In the genomic region with DNA sequence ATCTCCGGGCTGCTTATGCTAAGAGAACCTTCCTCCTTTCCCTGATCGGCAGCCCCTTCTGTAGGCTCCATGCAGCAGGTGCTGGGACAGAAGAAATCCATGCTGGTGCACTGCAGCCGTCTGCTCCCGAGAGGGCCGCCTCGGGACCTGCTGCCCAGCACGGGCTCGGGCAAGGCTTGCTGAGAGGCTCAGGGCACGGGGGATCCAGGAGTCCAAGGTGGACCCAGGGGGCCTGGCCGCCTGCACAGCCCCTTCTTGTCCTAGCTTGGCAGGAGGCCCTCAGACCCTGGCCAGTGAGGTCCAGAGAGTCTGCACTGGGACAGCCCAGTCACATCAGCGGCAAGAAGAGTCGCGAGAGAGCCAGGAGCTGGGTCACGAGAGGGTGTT, we compare ENCODE assay signal across 18 cellular contexts. TPM values are rescaled to one million over a fixed set of nuclear protein-coding genes. Genes with fewer than 3 reads are reported as not detected.
DNase-seq lines count a peak whose midpoint lies in the region; ATAC-seq, FAIRE-seq and TF ChIP-seq lines count a peak whose summit lies in the region.
"Had no signal": no experiment of that assay in that cellular context is flagged by ENCODE, and none has a peak within 500 bp of the region (broad histone marks: within the 10 kb centered on the region; RNA-seq: fewer than 3 reads in every experiment).

No MANE protein-coding gene starts in this region.

- H3K4me3 Mint-ChIP-seq in activated naive CD4-positive, alpha-beta T cell treated with anti-CD3 and anti-CD28 coated beads for 36 hours: peak overlapping the region; percentile 75
- H3K4me3 Mint-ChIP-seq: brain, mesothelial cell of epicardium had no signal

- H3K36me3 Mint-ChIP-seq in activated naive CD4-positive, alpha-beta T cell treated with anti-CD3 and anti-CD28 coated beads for 36 hours (ENCODE audit: low read depth): peaks cover 4% of the 10 kb centered on the region
- H3K36me3 Mint-ChIP-seq: brain, mesothelial cell of epicardium had no signal

- DNase-seq in activated naive CD4-positive, alpha-beta T cell treated with anti-CD3 and anti-CD28 coated beads for 36 hours: no peak
- DNase-seq in activated naive CD4-positive, alpha-beta T cell (lab: John Stamatoyannopoulos, UW): no peak
- no peak for DNase-seq in GM12878 (ENCODE audit: low read depth, low spot score)
- DNase-seq in spleen: peak; percentile 78
- DNase-seq in medulla oblongata (ENCODE audit: extremely low spot score): no peak
- DNase-seq in COLO829 (ENCODE audit: low spot score): no peak
- DNase-seq in HuH-7 (ENCODE audit: low spot score): no peak
- DNase-seq: foreskin fibroblast, HCEC 1CT, NCI-H1930, NCI-H774 had no signal

- SMC1A ChIA-PET in GM12878 (lab: Charles Lee; ENCODE audit: uncharacterized antibody, unreplicated experiment): interaction anchor here (0.8 to 6.6 kb wide), 6 partner anchors 11 to 166 kb away, joined by 3 to 139 read pairs (median 5); partner anchors contain the start of genes ASTL and DUSP2

- no peak for TF ChIP-seq POLR2A in GM12878 (IDR thresholded peaks at IDR 0.05; ENCODE audit: low read depth, low read length)
- TF ChIP-seq POLR2A in spleen (IDR thresholded peaks at IDR 0.05): no peak

- peak overlapping the region; percentile 60 for H3K27ac ChIP-seq in KOPT-K1 (ENCODE audit: low read depth, low read length, poor library complexity, severe bottlenecking)
- H3K27ac ChIP-seq in GM12878 (ENCODE audit: control insufficient read depth, insufficient read depth): peak overlapping the region; percentile 95
- peak overlapping the region in 4 of 8 donors; percentile 65 to 93 (median 76) for H3K27ac ChIP-seq in spleen

- FAIRE-seq in GM12878 (lab: Jason Lieb, UNC): no peak

- TF ChIP-seq RAD21 in GM12878 (IDR thresholded peaks at IDR 0.05; ENCODE audit: insufficient read depth, low read depth, low read length): no peak

- peak overlapping the region; percentile 78 for H3K4me2 ChIP-seq in GM12878 (ENCODE audit: control insufficient read depth, insufficient read depth)

- peaks cover 85% of the 10 kb centered on the region for H3K4me1 Mint-ChIP-seq in activated naive CD4-positive, alpha-beta T cell treated with anti-CD3 and anti-CD28 coated beads for 36 hours (ENCODE audit: low read depth)

- in situ Hi-C loops in GM12878 (cut with MboI): no loop called here

- peaks cover 10% of the 10 kb centered on the region for H3K9me3 ChIP-seq in KOPT-K1 (ENCODE audit: insufficient read depth, low read length, poor library complexity, severe bottlenecking)
- H3K9me3 ChIP-seq in GM12878 (replicated peaks; ENCODE audit: control insufficient read depth, insufficient read depth, low read length): peaks cover 3% of the 10 kb centered on the region; the same call in 2 of the 3 replicates
- H3K9me3 ChIP-seq in spleen: peaks cover 0 to 8% (median 0%) of the 10 kb centered on the region in 8 donors
- H3K9me3 ChIP-seq: upper lobe of left lung had no signal

- no peaks in the 10 kb centered on the region for H3K27me3 ChIP-seq in GM12878 (replicated peaks in 1 of 2; ENCODE audit: control insufficient read depth in 2 of 2, insufficient read depth in 2 of 2, low read length in 1 of 2)
- H3K27me3 ChIP-seq in spleen (replicated peaks in 1 of 7): no peaks in the 10 kb centered on the region
- H3K27me3 ChIP-seq: upper lobe of left lung had no signal

- no peaks in the 10 kb centered on the region for H4K20me1 ChIP-seq in GM12878 (ENCODE audit: control insufficient read depth, insufficient read depth)

- H3K27ac Mint-ChIP-seq in activated naive CD4-positive, alpha-beta T cell treated with anti-CD3 and anti-CD28 coated beads for 36 hours: peak overlapping the region; percentile 95
- H3K27ac Mint-ChIP-seq: brain, progenitor cell of endocrine pancreas had no signal

- H3K79me2 ChIP-seq in GM12878 (ENCODE audit: control insufficient read depth, insufficient read depth, low read length): no peaks in the 10 kb centered on the region; the same call in none of the 2 replicates

- WGBS in GM12878 (ENCODE audit: insufficient coverage, insufficient replicate concordance, low lambda C conversion rate, missing lambda C conversion rate): 68% methylated on average over 14 of the region's 14 CpGs
- WGBS in spleen, 5 donors: 76 to 90% (median 88%) methylated on average over 7 to 14 of the region's 14 CpGs

- H2AFZ ChIP-seq in GM12878 (ENCODE audit: control insufficient read depth, low read depth, low read length): peak overlapping the region; percentile 70; the same call in 1 of the 2 replicates

- H3K9ac ChIP-seq in GM12878 (ENCODE audit: control insufficient read depth, insufficient read depth, low read length): peak overlapping the region; percentile 68

- H3K4me1 ChIP-seq in GM12878 (ENCODE audit: control insufficient read depth, insufficient read depth, low read length) (peaks cover 67% of the 10 kb centered on the region), spleen (peaks cover 28 to 77% (median 64%) of the 10 kb centered on the region in 6 donors)

- no TSS peak for BruUV-seq in GM12878 (replicated peaks; lab: Mats Ljungman, UMichigan)

- POLR2A ChIA-PET in GM12878 (lab: Charles Lee): interaction anchor here (1.0 to 6.4 kb wide), 6 partner anchors 14 to 75 kb away, joined by 3 to 161 read pairs (median 12); partner anchors contain the start of genes ASTL, DUSP2 and STARD7

- H3K36me3 ChIP-seq in KOPT-K1 (ENCODE audit: insufficient read depth, low read length) (no peaks in the 10 kb centered on the region), GM12878 (ENCODE audit: control insufficient read depth in 2 of 2, insufficient read depth in 2 of 2, low read length in 1 of 2) (no peaks in the 10 kb centered on the region), spleen (no peaks in the 10 kb centered on the region)
- H3K36me3 ChIP-seq: upper lobe of left lung had no signal

- intact Hi-C loops in activated naive CD4-positive, alpha-beta T cell treated with anti-CD3 and anti-CD28 coated beads for 36 hours (cut with micrococcal nuclease): loop anchor here (1.0 kb wide), 3 partner anchors 9 to 374 kb away; no protein-coding TSS in a partner anchor
- intact Hi-C loops in GM12878 (cut with micrococcal nuclease; ENCODE audit: unreplicated experiment) (no loop called here), spleen (cut with DNase I; ENCODE audit: low total_unique reads) (no loop called here)

- H3K4me3 ChIP-seq in GM12878 (peak overlapping the region; percentile 21; the same call in 1 of the 2 replicates), spleen (no peak overlapping the region)
- H3K4me3 ChIP-seq: upper lobe of left lung had no signal

- peaks cover 9% of the 10 kb centered on the region for H3K9me3 Mint-ChIP-seq in activated naive CD4-positive, alpha-beta T cell treated with anti-CD3 and anti-CD28 coated beads for 36 hours

- no peaks in the 10 kb centered on the region for H3K27me3 Mint-ChIP-seq in activated naive CD4-positive, alpha-beta T cell treated with anti-CD3 and anti-CD28 coated beads for 36 hours (ENCODE audit: low read depth)

- TF ChIP-seq EP300 in GM12878 (IDR thresholded peaks at IDR 0.05; ENCODE audit: borderline replicate concordance in 1 of 2, control insufficient read depth in 1 of 2, low read depth in 2 of 2, low read length in 2 of 2): no peak

- RAD21 ChIA-PET in GM12878 (lab: Charles Lee; ENCODE audit: unreplicated experiment): interaction anchor here (0.9 to 6.3 kb wide), 5 partner anchors 15 to 108 kb away, joined by 3 to 182 read pairs (median 5); partner anchors contain the start of genes ASTL and DUSP2

- no peak for ATAC-seq in GM12878

- no peak for TF ChIP-seq CTCF in GM12878 (IDR thresholded peaks at IDR 0.05 in 2 of 3, conservative IDR thresholded peaks at IDR 0.05 in 1 of 3; ENCODE audit: control insufficient read depth in 2 of 3, extremely low read depth in 1 of 3, insufficient read depth in 1 of 3, low read depth in 3 of 3, low read length in 3 of 3)
- no peak for TF ChIP-seq CTCF in spleen (IDR thresholded peaks at IDR 0.05 in 8 of 11, conservative IDR thresholded peaks at IDR 0.05 in 3 of 11)

- CTCF ChIA-PET in activated naive CD4-positive, alpha-beta T cell treated with anti-CD3 and anti-CD28 coated beads for 36 hours (lab: Charles Lee): interaction anchor here (0.6 to 5.4 kb wide), 7 partner anchors 13 to 274 kb away, joined by 3 to 76 read pairs (median 6); partner anchors contain the start of genes ANKRD36C, ASTL and DUSP2
- CTCF ChIA-PET in GM12878 (lab: Yijun Ruan, JAX): interaction anchor here (0.8 to 4.2 kb wide), 4 partner anchors 12 to 20 kb away, joined by 4 to 42 read pairs (median 23); partner anchors contain the start of gene DUSP2

RNA-seq across cellular contexts. Expression of gene DUSP2, which starts 13.3 kb away (rescaled TPM):
- 100 to 1,000 TPM; 429 to 463 TPM for total RNA-seq in activated naive CD4-positive, alpha-beta T cell treated with anti-CD3 and anti-CD28 coated beads for 36 hours
- total RNA-seq in GM12878 (2013; cell fraction: nucleolus; rRNA removed): 404 and 419 TPM in 2 replicates
- total RNA-seq in GM12878 (2014; rRNA removed) (212 and 227 TPM in 2 replicates), GM12878 (2014; rRNA removed; fragmentation: Illumina TruSeq; extraction: Trizol) (57.4 and 58.0 TPM in 2 replicates), GM12878 (2021) (181 and 194 TPM in 2 replicates), spleen (10 to 100 TPM; 27.2 to 88.0 (median 45.0) TPM)
- 22.1 TPM for polyA plus RNA-seq in GM12878 (2011; ENCODE audit: low read depth)
- polyA plus RNA-seq in GM12878 (2011; rRNA removed) (47.5 and 84.3 TPM in 2 replicates), GM12878 (2014; fragmentation: Illumina TruSeq; extraction: Trizol) (11.9 and 35.6 TPM in 2 replicates), GM12878 (2014; fragmentation: Nextera tagmentation; extraction: Ambion mirVana) (10 to 100 TPM in 1 of 2 experiments, 1 to 10 TPM in 1; 9.7 to 34.6 TPM), GM12878 (2014; rRNA removed) (158 and 168 TPM in 2 replicates), GM12878 (2016; fragmentation: Nextera tagmentation; extraction: Ambion mirVana) (10 to 100 TPM; 10.2 to 56.4 TPM), spleen (10 to 100 TPM; 24.2 to 60.8 (median 47.6) TPM)
- 146 and 184 TPM in 2 replicates for polyA plus RNA-seq in GM12878 (2011; cell fraction: cytosol; rRNA removed)
- 522 and 621 TPM in 2 replicates for polyA plus RNA-seq in GM12878 (2011; cell fraction: nucleus; rRNA removed)
- 61.4 and 155 TPM in 2 replicates for polyA plus RNA-seq in GM12878 (2012)
- 98.2 and 232 TPM in 2 replicates for polyA minus RNA-seq in GM12878 (2011; rRNA and poly(A)+ RNA removed)
- polyA minus RNA-seq in GM12878 (2011; cell fraction: cytosol; rRNA and poly(A)+ RNA removed): 87.6 and 111 TPM in 2 replicates
- polyA minus RNA-seq in GM12878 (2011; cell fraction: nucleus; rRNA and poly(A)+ RNA removed): 636 and 718 TPM in 2 replicates

RNA-seq across cellular contexts. Expression of gene ASTL, which starts 20.2 kb away (rescaled TPM):
- 1 to 10 TPM; 2.5 to 2.6 TPM for total RNA-seq in activated naive CD4-positive, alpha-beta T cell treated with anti-CD3 and anti-CD28 coated beads for 36 hours
- 0.76 and 2.4 TPM in 2 replicates for total RNA-seq in GM12878 (2013; cell fraction: nucleolus; rRNA removed)
- 0.27 and 0.40 TPM in 2 replicates for total RNA-seq in GM12878 (2014; rRNA removed)
- 0.54 TPM in 1 of 2 replicates, not detected in the other for total RNA-seq in GM12878 (2014; rRNA removed; fragmentation: Illumina TruSeq; extraction: Trizol)
- total RNA-seq in GM12878 (2021): 0.43 and 1.0 TPM in 2 replicates
- polyA plus RNA-seq in GM12878 (2011; ENCODE audit: low read depth): 0.72 TPM
- 0.10 and 0.37 TPM in 2 replicates for polyA plus RNA-seq in GM12878 (2011; rRNA removed)
- polyA plus RNA-seq in GM12878 (2011; cell fraction: cytosol; rRNA removed): 0.34 and 0.53 TPM in 2 replicates
- polyA plus RNA-seq in GM12878 (2011; cell fraction: nucleus; rRNA removed): 2.4 TPM in 2 replicates
- polyA plus RNA-seq in GM12878 (2012): 1.3 and 2.0 TPM in 2 replicates
- 0.24 TPM in 1 of 2 replicates, not detected in the other for polyA plus RNA-seq in GM12878 (2014; fragmentation: Illumina TruSeq; extraction: Trizol)
- not detected for polyA plus RNA-seq in GM12878 (2014; fragmentation: Nextera tagmentation; extraction: Ambion mirVana)
- polyA plus RNA-seq in GM12878 (2014; rRNA removed): 0.18 and 0.37 TPM in 2 replicates
- polyA plus RNA-seq in GM12878 (2016; fragmentation: Nextera tagmentation; extraction: Ambion mirVana): not detected
- polyA minus RNA-seq in GM12878 (2011; rRNA and poly(A)+ RNA removed): 0.52 and 0.95 TPM in 2 replicates
- polyA minus RNA-seq in GM12878 (2011; cell fraction: cytosol; rRNA and poly(A)+ RNA removed): not detected in 2 replicates
- 0.77 TPM in 1 of 2 replicates, not detected in the other for polyA minus RNA-seq in GM12878 (2011; cell fraction: nucleus; rRNA and poly(A)+ RNA removed)
- 1 to 10 TPM in 2 of 7 donors, under 1 TPM in 4, not detected in 1; 0.49 to 2.2 (median 0.72) TPM for total RNA-seq in spleen
- polyA plus RNA-seq in spleen: under 1 TPM; 0.24 to 0.33 (median 0.29) TPM
- total RNA-seq: Daoy, LHCN-M2 had no signal

RNA-seq across cellular contexts. Expression of gene ADRA2B, which starts 42.2 kb away (rescaled TPM):
- under 1 TPM; 0.52 TPM for total RNA-seq in activated naive CD4-positive, alpha-beta T cell treated with anti-CD3 and anti-CD28 coated beads for 36 hours
- 0.31 TPM in 1 of 2 replicates, not detected in the other for total RNA-seq in GM12878 (2013; cell fraction: nucleolus; rRNA removed)
- total RNA-seq in GM12878 (2014; rRNA removed) (0.05 TPM in 1 of 2 replicates, not detected in the other), GM12878 (2014; rRNA removed; fragmentation: Illumina TruSeq; extraction: Trizol) (0.05 TPM in 1 of 2 replicates, not detected in the other), GM12878 (2021) (0.10 TPM in 1 of 2 replicates, not detected in the other), spleen (10 to 100 TPM in 3 of 7 donors, 1 to 10 TPM in 4; 3.1 to 14.2 (median 9.0) TPM)
- not detected for polyA plus RNA-seq in GM12878 (2011; ENCODE audit: low read depth)
- polyA plus RNA-seq in GM12878 (2011; rRNA removed) (not detected in 2 replicates), GM12878 (2014; fragmentation: Illumina TruSeq; extraction: Trizol) (0.01 TPM in 1 of 2 replicates, not detected in the other), GM12878 (2014; fragmentation: Nextera tagmentation; extraction: Ambion mirVana) (under 1 TPM in 1 of 2 experiments, not detected in 1; 0.03 TPM), GM12878 (2014; rRNA removed) (0.05 and 0.09 TPM in 2 replicates), GM12878 (2016; fragmentation: Nextera tagmentation; extraction: Ambion mirVana) (not detected), spleen (1 to 10 TPM; 1.8 to 4.2 (median 1.8) TPM)
- not detected in 2 replicates for polyA plus RNA-seq in GM12878 (2011; cell fraction: cytosol; rRNA removed)
- polyA plus RNA-seq in GM12878 (2011; cell fraction: nucleus; rRNA removed): 0.79 and 0.84 TPM in 2 replicates
- 0.16 and 0.22 TPM in 2 replicates for polyA plus RNA-seq in GM12878 (2012)
- not detected in 2 replicates for polyA minus RNA-seq in GM12878 (2011; rRNA and poly(A)+ RNA removed)
- not detected in 2 replicates for polyA minus RNA-seq in GM12878 (2011; cell fraction: cytosol; rRNA and poly(A)+ RNA removed)
- 0.10 TPM in 1 of 2 replicates, not detected in the other for polyA minus RNA-seq in GM12878 (2011; cell fraction: nucleus; rRNA and poly(A)+ RNA removed)
- total RNA-seq: Daoy, LHCN-M2 had no signal

RNA-seq across cellular contexts. Expression of gene STARD7, which starts 50.1 kb away (rescaled TPM):
- 10 to 100 TPM; 84.7 to 87.6 TPM for total RNA-seq in activated naive CD4-positive, alpha-beta T cell treated with anti-CD3 and anti-CD28 coated beads for 36 hours
- total RNA-seq in GM12878 (2013; cell fraction: nucleolus; rRNA removed): 140 and 161 TPM in 2 replicates
- total RNA-seq in GM12878 (2014; rRNA removed) (215 and 229 TPM in 2 replicates), GM12878 (2014; rRNA removed; fragmentation: Illumina TruSeq; extraction: Trizol) (148 and 153 TPM in 2 replicates), GM12878 (2021) (194 and 200 TPM in 2 replicates), spleen (100 to 1,000 TPM in 5 of 7 donors, 10 to 100 TPM in 2; 89.8 to 174 (median 123) TPM)
- 84.4 TPM for polyA plus RNA-seq in GM12878 (2011; ENCODE audit: low read depth)
- polyA plus RNA-seq in GM12878 (2011; rRNA removed) (139 and 142 TPM in 2 replicates), GM12878 (2014; fragmentation: Illumina TruSeq; extraction: Trizol) (154 and 182 TPM in 2 replicates), GM12878 (2014; fragmentation: Nextera tagmentation; extraction: Ambion mirVana) (100 to 1,000 TPM in 1 of 2 experiments, 10 to 100 TPM in 1; 85.4 to 114 TPM), GM12878 (2014; rRNA removed) (120 and 123 TPM in 2 replicates), GM12878 (2016; fragmentation: Nextera tagmentation; extraction: Ambion mirVana) (100 to 1,000 TPM; 225 to 237 TPM), spleen (10 to 100 TPM; 45.1 to 73.0 (median 52.2) TPM)
- 75.3 and 92.3 TPM in 2 replicates for polyA plus RNA-seq in GM12878 (2011; cell fraction: cytosol; rRNA removed)
- polyA plus RNA-seq in GM12878 (2011; cell fraction: nucleus; rRNA removed): 89.9 and 96.0 TPM in 2 replicates
- polyA plus RNA-seq in GM12878 (2012): 81.5 and 83.0 TPM in 2 replicates
- 88.6 and 126 TPM in 2 replicates for polyA minus RNA-seq in GM12878 (2011; rRNA and poly(A)+ RNA removed)
- 52.3 and 75.1 TPM in 2 replicates for polyA minus RNA-seq in GM12878 (2011; cell fraction: cytosol; rRNA and poly(A)+ RNA removed)
- polyA minus RNA-seq in GM12878 (2011; cell fraction: nucleus; rRNA and poly(A)+ RNA removed): 65.0 and 122 TPM in 2 replicates
